1 cellular context compared by ENCODE assay signal in the genomic region with DNA sequence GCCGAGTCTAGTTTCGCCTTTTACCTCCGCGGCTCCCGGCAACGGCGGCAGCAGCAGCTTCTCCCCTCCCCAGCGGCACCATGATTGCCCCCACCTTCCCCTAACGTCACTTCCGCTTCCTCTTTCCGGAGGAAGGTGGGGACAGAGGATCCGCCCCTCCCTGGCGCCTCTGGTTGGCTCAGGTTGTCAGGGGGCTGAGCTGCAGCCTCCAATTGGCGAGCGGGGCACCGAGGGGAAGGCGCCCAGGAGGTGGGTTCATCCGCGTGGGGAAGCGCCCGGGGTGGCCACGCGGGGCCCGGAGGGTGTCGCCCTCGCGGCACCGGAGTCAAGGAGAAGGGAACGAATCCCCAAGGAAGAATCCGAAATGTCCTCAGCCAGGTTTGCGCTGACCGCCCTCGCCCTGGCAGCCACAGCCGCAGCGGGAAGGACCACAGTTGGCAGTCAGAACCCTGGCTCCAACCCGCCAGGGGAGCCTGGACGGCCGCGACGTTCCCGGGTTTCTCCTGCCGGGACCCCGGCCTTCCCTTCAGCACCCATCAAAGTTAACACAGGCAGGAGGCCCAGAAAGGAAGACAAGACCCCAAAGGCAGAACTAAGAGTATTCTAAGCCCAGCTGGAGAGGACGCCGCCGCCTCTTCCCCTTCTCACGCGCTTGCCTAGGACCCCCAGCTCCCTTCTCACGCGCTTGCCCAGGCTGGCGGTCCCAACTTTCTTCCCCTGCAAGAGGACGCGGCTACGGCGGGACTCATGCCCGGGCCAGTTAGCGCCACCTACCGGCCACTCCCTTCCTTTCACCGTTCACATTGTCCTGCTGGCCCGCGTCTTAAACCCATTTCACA.
TF ChIP-seq lines count a peak whose summit lies in the region.

Gene MTF1 (minus strand): TSS at position 86 of the 839 bp plus-strand sequence. CDS start 1,934 bp downstream, outside the sequence.

TF ChIP-seq in WTC11, 78 proteins besides CTCF, POLR2A, EP300 and RAD21 (continued from another document):
- TF ChIP-seq, protein P1, sequence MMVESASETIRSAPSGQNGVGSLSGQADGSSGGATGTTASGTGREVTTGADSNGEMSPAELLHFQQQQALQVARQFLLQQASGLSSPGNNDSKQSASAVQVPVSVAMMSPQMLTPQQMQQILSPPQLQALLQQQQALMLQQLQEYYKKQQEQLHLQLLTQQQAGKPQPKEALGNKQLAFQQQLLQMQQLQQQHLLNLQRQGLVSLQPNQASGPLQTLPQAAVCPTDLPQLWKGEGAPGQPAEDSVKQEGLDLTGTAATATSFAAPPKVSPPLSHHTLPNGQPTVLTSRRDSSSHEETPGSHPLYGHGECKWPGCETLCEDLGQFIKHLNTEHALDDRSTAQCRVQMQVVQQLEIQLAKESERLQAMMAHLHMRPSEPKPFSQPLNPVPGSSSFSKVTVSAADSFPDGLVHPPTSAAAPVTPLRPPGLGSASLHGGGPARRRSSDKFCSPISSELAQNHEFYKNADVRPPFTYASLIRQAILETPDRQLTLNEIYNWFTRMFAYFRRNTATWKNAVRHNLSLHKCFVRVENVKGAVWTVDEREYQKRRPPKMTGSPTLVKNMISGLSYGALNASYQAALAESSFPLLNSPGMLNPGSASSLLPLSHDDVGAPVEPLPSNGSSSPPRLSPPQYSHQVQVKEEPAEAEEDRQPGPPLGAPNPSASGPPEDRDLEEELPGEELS (CRISPR knock-in tag; IDR thresholded peaks at IDR 0.05): peak; percentile 49; the same call in 1 of the 2 replicates
- TF ChIP-seq GABPB1 (CRISPR knock-in tag; IDR thresholded peaks at IDR 0.05): peak; percentile 68
- TF ChIP-seq, protein P2, sequence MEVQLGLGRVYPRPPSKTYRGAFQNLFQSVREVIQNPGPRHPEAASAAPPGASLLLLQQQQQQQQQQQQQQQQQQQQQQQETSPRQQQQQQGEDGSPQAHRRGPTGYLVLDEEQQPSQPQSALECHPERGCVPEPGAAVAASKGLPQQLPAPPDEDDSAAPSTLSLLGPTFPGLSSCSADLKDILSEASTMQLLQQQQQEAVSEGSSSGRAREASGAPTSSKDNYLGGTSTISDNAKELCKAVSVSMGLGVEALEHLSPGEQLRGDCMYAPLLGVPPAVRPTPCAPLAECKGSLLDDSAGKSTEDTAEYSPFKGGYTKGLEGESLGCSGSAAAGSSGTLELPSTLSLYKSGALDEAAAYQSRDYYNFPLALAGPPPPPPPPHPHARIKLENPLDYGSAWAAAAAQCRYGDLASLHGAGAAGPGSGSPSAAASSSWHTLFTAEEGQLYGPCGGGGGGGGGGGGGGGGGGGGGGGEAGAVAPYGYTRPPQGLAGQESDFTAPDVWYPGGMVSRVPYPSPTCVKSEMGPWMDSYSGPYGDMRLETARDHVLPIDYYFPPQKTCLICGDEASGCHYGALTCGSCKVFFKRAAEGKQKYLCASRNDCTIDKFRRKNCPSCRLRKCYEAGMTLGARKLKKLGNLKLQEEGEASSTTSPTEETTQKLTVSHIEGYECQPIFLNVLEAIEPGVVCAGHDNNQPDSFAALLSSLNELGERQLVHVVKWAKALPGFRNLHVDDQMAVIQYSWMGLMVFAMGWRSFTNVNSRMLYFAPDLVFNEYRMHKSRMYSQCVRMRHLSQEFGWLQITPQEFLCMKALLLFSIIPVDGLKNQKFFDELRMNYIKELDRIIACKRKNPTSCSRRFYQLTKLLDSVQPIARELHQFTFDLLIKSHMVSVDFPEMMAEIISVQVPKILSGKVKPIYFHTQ (CRISPR knock-in tag; IDR thresholded peaks at IDR 0.05): no peak
- TF ChIP-seq EMX1 (CRISPR knock-in tag; IDR thresholded peaks at IDR 0.05): peak; percentile 44; the same call in 1 of the 2 replicates
- no peak for TF ChIP-seq ZNF219 (CRISPR knock-in tag; IDR thresholded peaks at IDR 0.05; ENCODE audit: borderline replicate concordance)
- TF ChIP-seq ZNF121 (CRISPR knock-in tag; IDR thresholded peaks at IDR 0.05): peak; percentile 95
- TF ChIP-seq NR1H2 (CRISPR knock-in tag; IDR thresholded peaks at IDR 0.05): no peak
- 0 out of 2 replicates have a peak, but pooled peaks have one; percentile 45 for TF ChIP-seq ATF6 (CRISPR knock-in tag; IDR thresholded peaks at IDR 0.05)
- TF ChIP-seq AFF4 (CRISPR knock-in tag; IDR thresholded peaks at IDR 0.05; ENCODE audit: borderline replicate concordance): no peak
- TF ChIP-seq, protein P3, sequence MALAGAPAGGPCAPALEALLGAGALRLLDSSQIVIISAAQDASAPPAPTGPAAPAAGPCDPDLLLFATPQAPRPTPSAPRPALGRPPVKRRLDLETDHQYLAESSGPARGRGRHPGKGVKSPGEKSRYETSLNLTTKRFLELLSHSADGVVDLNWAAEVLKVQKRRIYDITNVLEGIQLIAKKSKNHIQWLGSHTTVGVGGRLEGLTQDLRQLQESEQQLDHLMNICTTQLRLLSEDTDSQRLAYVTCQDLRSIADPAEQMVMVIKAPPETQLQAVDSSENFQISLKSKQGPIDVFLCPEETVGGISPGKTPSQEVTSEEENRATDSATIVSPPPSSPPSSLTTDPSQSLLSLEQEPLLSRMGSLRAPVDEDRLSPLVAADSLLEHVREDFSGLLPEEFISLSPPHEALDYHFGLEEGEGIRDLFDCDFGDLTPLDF (CRISPR knock-in tag; IDR thresholded peaks at IDR 0.05): peak; percentile 39; the same call in 1 of the 2 replicates
- peak; percentile 31; the same call in 1 of the 2 replicates for TF ChIP-seq ZNF423 (CRISPR knock-in tag; IDR thresholded peaks at IDR 0.05)
- TF ChIP-seq, protein P4, sequence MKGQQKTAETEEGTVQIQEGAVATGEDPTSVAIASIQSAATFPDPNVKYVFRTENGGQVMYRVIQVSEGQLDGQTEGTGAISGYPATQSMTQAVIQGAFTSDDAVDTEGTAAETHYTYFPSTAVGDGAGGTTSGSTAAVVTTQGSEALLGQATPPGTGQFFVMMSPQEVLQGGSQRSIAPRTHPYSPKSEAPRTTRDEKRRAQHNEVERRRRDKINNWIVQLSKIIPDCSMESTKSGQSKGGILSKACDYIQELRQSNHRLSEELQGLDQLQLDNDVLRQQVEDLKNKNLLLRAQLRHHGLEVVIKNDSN (CRISPR knock-in tag; IDR thresholded peaks at IDR 0.05): peak; percentile 61; the same call in 1 of the 2 replicates
- TF ChIP-seq, protein P5, sequence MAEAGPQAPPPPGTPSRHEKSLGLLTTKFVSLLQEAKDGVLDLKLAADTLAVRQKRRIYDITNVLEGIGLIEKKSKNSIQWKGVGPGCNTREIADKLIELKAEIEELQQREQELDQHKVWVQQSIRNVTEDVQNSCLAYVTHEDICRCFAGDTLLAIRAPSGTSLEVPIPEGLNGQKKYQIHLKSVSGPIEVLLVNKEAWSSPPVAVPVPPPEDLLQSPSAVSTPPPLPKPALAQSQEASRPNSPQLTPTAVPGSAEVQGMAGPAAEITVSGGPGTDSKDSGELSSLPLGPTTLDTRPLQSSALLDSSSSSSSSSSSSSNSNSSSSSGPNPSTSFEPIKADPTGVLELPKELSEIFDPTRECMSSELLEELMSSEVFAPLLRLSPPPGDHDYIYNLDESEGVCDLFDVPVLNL (CRISPR knock-in tag; IDR thresholded peaks at IDR 0.05; ENCODE audit: borderline replicate concordance, low read depth): no peak; the same call in 1 of the 2 replicates
- 0 out of 2 replicates have a peak, but pooled peaks have one; percentile 25 for TF ChIP-seq KAT7 (CRISPR knock-in tag; IDR thresholded peaks at IDR 0.05; ENCODE audit: borderline replicate concordance)
- no peak for TF ChIP-seq ZMAT4 (CRISPR knock-in tag; IDR thresholded peaks at IDR 0.05)
- peak; percentile 27; the same call in 1 of the 2 replicates for TF ChIP-seq E2F5 (CRISPR knock-in tag; IDR thresholded peaks at IDR 0.05)
- peak; percentile 79 for TF ChIP-seq MAX (CRISPR knock-in tag; IDR thresholded peaks at IDR 0.05)
- TF ChIP-seq, protein P6, sequence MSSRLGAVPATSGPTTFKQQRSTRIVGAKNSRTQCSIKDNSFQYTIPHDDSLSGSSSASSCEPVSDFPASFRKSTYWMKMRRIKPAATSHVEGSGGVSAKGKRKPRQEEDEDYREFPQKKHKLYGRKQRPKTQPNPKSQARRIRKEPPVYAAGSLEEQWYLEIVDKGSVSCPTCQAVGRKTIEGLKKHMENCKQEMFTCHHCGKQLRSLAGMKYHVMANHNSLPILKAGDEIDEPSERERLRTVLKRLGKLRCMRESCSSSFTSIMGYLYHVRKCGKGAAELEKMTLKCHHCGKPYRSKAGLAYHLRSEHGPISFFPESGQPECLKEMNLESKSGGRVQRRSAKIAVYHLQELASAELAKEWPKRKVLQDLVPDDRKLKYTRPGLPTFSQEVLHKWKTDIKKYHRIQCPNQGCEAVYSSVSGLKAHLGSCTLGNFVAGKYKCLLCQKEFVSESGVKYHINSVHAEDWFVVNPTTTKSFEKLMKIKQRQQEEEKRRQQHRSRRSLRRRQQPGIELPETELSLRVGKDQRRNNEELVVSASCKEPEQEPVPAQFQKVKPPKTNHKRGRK (CRISPR knock-in tag; IDR thresholded peaks at IDR 0.05; ENCODE audit: borderline replicate concordance): no peak
- 0 out of 2 replicates have a peak, but pooled peaks have one; percentile 41 for TF ChIP-seq IRF1 (CRISPR knock-in tag; IDR thresholded peaks at IDR 0.05)
- TF ChIP-seq FOXK1 (CRISPR knock-in tag; IDR thresholded peaks at IDR 0.05): 0 out of 2 replicates have a peak, but pooled peaks have one; percentile 21
- no peak for TF ChIP-seq SMAD4 (CRISPR knock-in tag; IDR thresholded peaks at IDR 0.05)
- TF ChIP-seq ETV6 (CRISPR knock-in tag; IDR thresholded peaks at IDR 0.05): 0 out of 2 replicates have a peak, but pooled peaks have one; percentile 16
- TF ChIP-seq NFYB (CRISPR knock-in tag; conservative IDR thresholded peaks at IDR 0.05; ENCODE audit: low read depth): peak; percentile 90
- TF ChIP-seq ZBTB43 (CRISPR knock-in tag; IDR thresholded peaks at IDR 0.05): no peak
